ENCODE assay signal across 1 cellular context in the genomic region with DNA sequence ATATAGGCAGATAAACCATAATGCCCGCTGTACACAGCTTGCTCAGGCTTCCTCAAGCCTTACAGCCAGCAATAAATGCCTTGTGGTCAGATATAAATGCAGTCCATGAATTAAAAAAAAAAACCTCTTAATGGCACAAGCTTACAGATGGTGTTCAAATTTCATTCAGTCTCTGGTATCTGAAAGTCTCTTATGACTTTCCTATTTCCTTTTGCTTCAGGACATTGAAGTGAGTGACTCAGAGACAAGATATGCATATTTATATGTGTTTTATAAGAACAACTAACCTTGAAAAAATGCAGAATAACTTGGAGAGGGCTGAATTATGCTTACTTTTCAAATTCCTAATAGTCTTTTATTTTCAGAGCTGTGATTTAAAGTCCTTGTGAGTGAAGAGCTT.
TF ChIP-seq lines count a peak whose summit lies in the region.

No MANE protein-coding gene starts in this region.

TF ChIP-seq in IMR-90, 13 proteins besides CTCF, POLR2A, EP300 and RAD21:
- TF ChIP-seq RCOR1 (IDR thresholded peaks at IDR 0.05; ENCODE audit: insufficient replicate concordance, low read length) (no peak), MAZ (IDR thresholded peaks at IDR 0.05; ENCODE audit: borderline replicate concordance, low read depth, low read length) (no peak), FOS (IDR thresholded peaks at IDR 0.05; ENCODE audit: low read depth, low read length) (peak; percentile 24; the same call in 1 of the 2 replicates), ELK1 (IDR thresholded peaks at IDR 0.05; ENCODE audit: borderline replicate concordance, low read depth, low read length) (no peak), SMC3 (IDR thresholded peaks at IDR 0.05; ENCODE audit: low read depth, low read length) (no peak), MAFK (IDR thresholded peaks at IDR 0.05; ENCODE audit: low read depth, low read length) (peak; percentile 59), CEBPB (IDR thresholded peaks at IDR 0.05; ENCODE audit: low read depth, low read length) (no peak)
TF ChIP-seq in IMR-90: peak in this region for 2.
